In genomic region chr9:134376386-134377142, GRCh38 we compare ENCODE assay signal across 1 cellular context.
TF ChIP-seq lines count a peak whose summit lies in the region.

No MANE protein-coding gene starts in this region.

TF ChIP-seq in HepG2, 621 proteins besides CTCF, POLR2A, EP300 and RAD21 (continued from another document and continues in another):
- TF ChIP-seq DR1 (CRISPR knock-in tag; IDR thresholded peaks at IDR 0.05) (no peak), BRCA1 (CRISPR knock-in tag; IDR thresholded peaks at IDR 0.05) (no peak), ZNF350 (CRISPR knock-in tag; IDR thresholded peaks at IDR 0.05; ENCODE audit: borderline replicate concordance, low read depth) (peak; percentile 39; the same call in 1 of the 2 replicates), SPEN (CRISPR knock-in tag; IDR thresholded peaks at IDR 0.05; ENCODE audit: low read depth) (no peak), JUNB (CRISPR knock-in tag; IDR thresholded peaks at IDR 0.05; ENCODE audit: borderline replicate concordance) (no peak), STAG1 (CRISPR knock-in tag; IDR thresholded peaks at IDR 0.05) (no peak), CREB1 (IDR thresholded peaks at IDR 0.05) (no peak), CREB1 (CRISPR knock-in tag; IDR thresholded peaks at IDR 0.05) (no peak), ZSCAN30 (CRISPR knock-in tag; IDR thresholded peaks at IDR 0.05) (no peak), ZNF331 (CRISPR knock-in tag; IDR thresholded peaks at IDR 0.05) (no peak), NFYC (CRISPR knock-in tag; IDR thresholded peaks at IDR 0.05) (no peak), CENPX (CRISPR knock-in tag; IDR thresholded peaks at IDR 0.05) (no peak), ZBTB10 (CRISPR knock-in tag; IDR thresholded peaks at IDR 0.05; ENCODE audit: borderline replicate concordance) (no peak), MLXIP (CRISPR knock-in tag; IDR thresholded peaks at IDR 0.05; ENCODE audit: borderline replicate concordance) (no peak), SIN3A (IDR thresholded peaks at IDR 0.05; ENCODE audit: borderline replicate concordance, low read depth, low read length) (peak; percentile 21; the same call in 1 of the 2 replicates), ZNF775 (CRISPR knock-in tag; IDR thresholded peaks at IDR 0.05; ENCODE audit: borderline replicate concordance) (no peak), ISL2 (CRISPR knock-in tag; IDR thresholded peaks at IDR 0.05) (no peak), MED1 (CRISPR knock-in tag; IDR thresholded peaks at IDR 0.05) (peak; percentile 12; the same call in 1 of the 2 replicates), ZNF780A (CRISPR knock-in tag; IDR thresholded peaks at IDR 0.05) (no peak), ZNF605 (CRISPR knock-in tag; IDR thresholded peaks at IDR 0.05) (no peak), KDM4B (CRISPR knock-in tag; IDR thresholded peaks at IDR 0.05) (no peak), ZNF101 (CRISPR knock-in tag; IDR thresholded peaks at IDR 0.05; ENCODE audit: borderline replicate concordance, low read depth) (no peak), POLR2G (IDR thresholded peaks at IDR 0.05; ENCODE audit: low read depth, low read length) (no peak), SATB2 (CRISPR knock-in tag; IDR thresholded peaks at IDR 0.05) (no peak), ZEB1 (IDR thresholded peaks at IDR 0.05; ENCODE audit: insufficient replicate concordance, low read depth) (no peak), SALL2 (CRISPR knock-in tag; IDR thresholded peaks at IDR 0.05) (no peak), BHLHE40 (IDR thresholded peaks at IDR 0.05; ENCODE audit: low read length) (no peak), POLR2AphosphoS2 (IDR thresholded peaks at IDR 0.05; ENCODE audit: low read depth, low read length) (no peak), ZNF274 (CRISPR knock-in tag; IDR thresholded peaks at IDR 0.05) (no peak; the same call in 1 of the 2 replicates), MTA1 (CRISPR knock-in tag; IDR thresholded peaks at IDR 0.05; ENCODE audit: borderline replicate concordance) (no peak), POGK (CRISPR knock-in tag; conservative IDR thresholded peaks at IDR 0.05) (no peak), ARNT2 (CRISPR knock-in tag; IDR thresholded peaks at IDR 0.05; ENCODE audit: low read depth) (no peak), ZNF383 (CRISPR knock-in tag; IDR thresholded peaks at IDR 0.05; ENCODE audit: borderline replicate concordance) (no peak), ZNF317 (CRISPR knock-in tag; IDR thresholded peaks at IDR 0.05) (no peak), HOXA3 (CRISPR knock-in tag; IDR thresholded peaks at IDR 0.05) (no peak), GATAD2A (CRISPR knock-in tag; IDR thresholded peaks at IDR 0.05) (peak; percentile 73), NFKB2 (CRISPR knock-in tag; IDR thresholded peaks at IDR 0.05; ENCODE audit: borderline replicate concordance) (no peak), HNF4G (IDR thresholded peaks at IDR 0.05; ENCODE audit: borderline replicate concordance, low read depth, low read length) (no peak), HNF4G (CRISPR knock-in tag; IDR thresholded peaks at IDR 0.05; ENCODE audit: borderline replicate concordance, low read depth) (no peak), THAP8 (CRISPR knock-in tag; IDR thresholded peaks at IDR 0.05; ENCODE audit: borderline replicate concordance) (no peak), ZNF513 (CRISPR knock-in tag; conservative IDR thresholded peaks at IDR 0.05) (no peak), GABPA (IDR thresholded peaks at IDR 0.05; ENCODE audit: low read depth, low read length) (no peak), GABPA (CRISPR knock-in tag; IDR thresholded peaks at IDR 0.05; ENCODE audit: low read depth) (no peak), MAFK (conservative IDR thresholded peaks at IDR 0.05 in 1 of 2, IDR thresholded peaks at IDR 0.05 in 1 of 2; ENCODE audit: low read length in 2 of 2) (no peak), ZNF7 (CRISPR knock-in tag; IDR thresholded peaks at IDR 0.05) (no peak), SP140L (CRISPR knock-in tag; IDR thresholded peaks at IDR 0.05; ENCODE audit: borderline replicate concordance) (no peak), RCOR2 (CRISPR knock-in tag; IDR thresholded peaks at IDR 0.05) (no peak), SCMH1 (CRISPR knock-in tag; IDR thresholded peaks at IDR 0.05; ENCODE audit: borderline replicate concordance) (no peak), MZF1 (CRISPR knock-in tag; IDR thresholded peaks at IDR 0.05; ENCODE audit: borderline replicate concordance) (no peak), MIXL1 (CRISPR knock-in tag; IDR thresholded peaks at IDR 0.05) (no peak), GZF1 (CRISPR knock-in tag; IDR thresholded peaks at IDR 0.05) (no peak), MTF1 (CRISPR knock-in tag; IDR thresholded peaks at IDR 0.05) (no peak), THYN1 (CRISPR knock-in tag; IDR thresholded peaks at IDR 0.05; ENCODE audit: borderline replicate concordance, low read depth) (no peak), ZNF205 (CRISPR knock-in tag; IDR thresholded peaks at IDR 0.05) (no peak), ZFYVE20 (CRISPR knock-in tag; IDR thresholded peaks at IDR 0.05; ENCODE audit: borderline replicate concordance, low read depth) (no peak), AKNA (CRISPR knock-in tag; IDR thresholded peaks at IDR 0.05; ENCODE audit: borderline replicate concordance) (no peak), GPN1 (CRISPR knock-in tag; IDR thresholded peaks at IDR 0.05; ENCODE audit: borderline replicate concordance) (no peak)
